In genomic region chr14:106044515-106044914, GRCh38 we compare ENCODE assay signal across 11 cellular contexts.
"Had no signal": no experiment of that assay in that cellular context is flagged by ENCODE, and none has a peak within 500 bp of the region (broad histone marks: within the 10 kb centered on the region; RNA-seq: fewer than 3 reads in every experiment).

No MANE protein-coding gene starts in this region.

- DNase-seq: ovary had no signal

- H3K4me3 ChIP-seq: cardiac muscle cell, gastroesophageal sphincter, heart left ventricle, mucosa of descending colon, ovary, psoas muscle, suprapubic skin, transverse colon had no signal

- ATAC-seq: gastroesophageal sphincter, heart left ventricle, left ventricle myocardium superior, psoas muscle, right cardiac atrium had no signal

- H3K27me3 ChIP-seq: cardiac muscle cell, ovary, suprapubic skin, transverse colon had no signal

- H3K27ac ChIP-seq: cardiac muscle cell, gastroesophageal sphincter, heart left ventricle, ovary, psoas muscle, suprapubic skin, transverse colon had no signal

- H3K9me3 ChIP-seq: heart left ventricle, mucosa of descending colon, ovary, psoas muscle, suprapubic skin, transverse colon had no signal

- H3K4me1 ChIP-seq: gastroesophageal sphincter, heart left ventricle, psoas muscle, suprapubic skin, transverse colon had no signal

- H3K36me3 ChIP-seq: cardiac muscle cell, gastroesophageal sphincter, heart left ventricle, ovary, suprapubic skin, transverse colon had no signal

- FAIRE-seq: TTC549 had no signal
